Comparison of ENCODE assay signal across 28 cellular contexts in the genomic region with DNA sequence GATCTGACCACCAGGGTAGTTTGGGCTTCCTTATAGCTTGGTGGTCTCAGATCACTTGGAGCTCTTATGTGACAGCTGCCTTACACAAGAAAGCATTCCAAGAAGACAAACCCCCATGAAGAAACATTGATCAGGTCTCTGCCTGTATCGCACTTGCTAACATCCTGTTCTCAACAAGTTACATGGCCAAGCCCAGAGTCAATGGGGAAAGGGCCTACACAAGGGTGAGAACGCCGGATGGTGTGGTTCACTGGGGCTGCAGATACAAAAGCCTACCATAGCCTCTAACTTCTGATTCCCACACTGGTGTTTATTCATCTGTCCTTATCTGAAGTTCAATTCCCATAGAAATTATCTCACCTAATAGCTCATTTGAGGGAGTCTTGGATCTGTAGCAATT.
"Had no signal": no experiment of that assay in that cellular context is flagged by ENCODE, and none has a peak within 500 bp of the region (broad histone marks: within the 10 kb centered on the region; RNA-seq: fewer than 3 reads in every experiment).

No MANE protein-coding gene starts in this region.

- DNase-seq: cerebellar nuclear complex; effector CD8-positive, alpha-beta T cell; esophagus squamous epithelium; foreskin melanocyte; glutamatergic neuron; heart right ventricle; hippocampal formation; kidney glomerular epithelial cell; left colon; left ventricle myocardium superior; lower lobe of right lung; mucosa of descending colon; naive B cell; psoas muscle; right cardiac atrium; spleen; stimulated activated CD4-positive, alpha-beta T cell treated with anti-CD3 and anti-CD28 coated beads, Interleukin-4, amount 100 ng/mL, for 4 hours; stimulated activated naive CD8-positive, alpha-beta T cell treated with anti-CD3 and anti-CD28 coated beads, Interleukin-15, Interleukin-2, amounts not matched to agents 100 U/mL and 50 U/mL, for 24 hours; upper lobe of left lung had no signal

- H3K9me3 Mint-ChIP-seq: dendritic cell treated with granulocyte-macrophage colony-stimulating factor and Interleukin-4, amounts not matched to agents 40 ng/mL and 50 ng/mL, for 4 days; mesothelial cell of epicardium; naive B cell; nephron; neural progenitor cell; stimulated activated memory B cell treated with anti-CD40 and anti-IgM and Interleukin-4, amounts not matched to agents 10 μg/mL and 1 μg/mL and 100 μg/mL, for 72 hours had no signal

- H3K27ac ChIP-seq: esophagus squamous epithelium, heart right ventricle, lower lobe of right lung, neural progenitor cell, psoas muscle, skin epidermis, spleen, thoracic aorta, tibial nerve, upper lobe of left lung had no signal

- H3K4me1 Mint-ChIP-seq: memory B cell; mesothelial cell of epicardium; naive B cell; stimulated activated memory B cell treated with anti-CD40 and anti-IgM and Interleukin-4, amounts not matched to agents 10 μg/mL and 1 μg/mL and 100 μg/mL, for 72 hours had no signal

- H3K9me3 ChIP-seq: esophagus squamous epithelium, heart right ventricle, lower lobe of right lung, mucosa of descending colon, psoas muscle, spleen, thoracic aorta, tibial nerve, upper lobe of left lung had no signal

- H3K4me3 ChIP-seq: esophagus squamous epithelium, heart right ventricle, lower lobe of right lung, mucosa of descending colon, neural progenitor cell, psoas muscle, skin epidermis, spleen, thoracic aorta, tibial nerve, upper lobe of left lung had no signal

- H3K36me3 Mint-ChIP-seq: memory B cell; mesothelial cell of epicardium; naive B cell; neural progenitor cell; stimulated activated memory B cell treated with anti-CD40 and anti-IgM and Interleukin-4, amounts not matched to agents 10 μg/mL and 1 μg/mL and 100 μg/mL, for 72 hours had no signal

- H3K9ac ChIP-seq: neural progenitor cell had no signal

- H3K27me3 Mint-ChIP-seq: dendritic cell treated with granulocyte-macrophage colony-stimulating factor and Interleukin-4, amounts not matched to agents 40 ng/mL and 50 ng/mL, for 4 days; memory B cell; stimulated activated memory B cell treated with anti-CD40 and anti-IgM and Interleukin-4, amounts not matched to agents 10 μg/mL and 1 μg/mL and 100 μg/mL, for 72 hours had no signal

- H3K4me3 Mint-ChIP-seq: dendritic cell treated with granulocyte-macrophage colony-stimulating factor and Interleukin-4, amounts not matched to agents 40 ng/mL and 50 ng/mL, for 4 days; memory B cell; mesothelial cell of epicardium; naive B cell; nephron; neural progenitor cell; stimulated activated memory B cell treated with anti-CD40 and anti-IgM and Interleukin-4, amounts not matched to agents 10 μg/mL and 1 μg/mL and 100 μg/mL, for 72 hours had no signal

- H3K27ac Mint-ChIP-seq: dendritic cell treated with granulocyte-macrophage colony-stimulating factor and Interleukin-4, amounts not matched to agents 40 ng/mL and 50 ng/mL, for 4 days; memory B cell; mesothelial cell of epicardium; naive B cell; nephron; neural progenitor cell; stimulated activated memory B cell treated with anti-CD40 and anti-IgM and Interleukin-4, amounts not matched to agents 10 μg/mL and 1 μg/mL and 100 μg/mL, for 72 hours had no signal

- ATAC-seq: heart right ventricle; left colon; left ventricle myocardium superior; lower lobe of right lung; mucosa of descending colon; psoas muscle; right cardiac atrium; stimulated activated memory B cell treated with anti-CD40 and anti-IgM and Interleukin-4, amounts not matched to agents 10 μg/mL and 1 μg/mL and 100 μg/mL, for 72 hours; stimulated activated naive CD8-positive, alpha-beta T cell treated with anti-CD3 and anti-CD28 coated beads, Interleukin-15, Interleukin-2, amounts not matched to agents 100 U/mL and 50 U/mL, for 24 hours had no signal

- H3K27me3 ChIP-seq: neural progenitor cell, spleen, tibial nerve, upper lobe of left lung had no signal

- H3K36me3 ChIP-seq: esophagus squamous epithelium, heart right ventricle, lower lobe of right lung, neural progenitor cell, spleen, thoracic aorta, tibial nerve, upper lobe of left lung had no signal

- H3K4me1 ChIP-seq: esophagus squamous epithelium, heart right ventricle, lower lobe of right lung, psoas muscle, spleen, tibial nerve, upper lobe of left lung had no signal
